1 cellular context compared by ENCODE assay signal in genomic region chr3:83011471-83011870, GRCh38.
A peak's percentile ranks its signal among the peaks of the same experiment; 100 is the strongest.
TF ChIP-seq lines count a peak whose summit lies in the region.

No MANE protein-coding gene starts in this region.

TF ChIP-seq in GM12878, 131 proteins besides CTCF, POLR2A, EP300 and RAD21 (continued from another document):
- peak in 1 of 2 experiments; percentile 63; a peak in 2 of 4 replicates for TF ChIP-seq BHLHE40 (IDR thresholded peaks at IDR 0.05; ENCODE audit: borderline replicate concordance in 1 of 2, low read depth in 2 of 2, low read length in 1 of 2)
- no peak for TF ChIP-seq NFIC (IDR thresholded peaks at IDR 0.05; ENCODE audit: low read depth, low read length)
- no peak for TF ChIP-seq MYC (IDR thresholded peaks at IDR 0.05; ENCODE audit: insufficient read depth, insufficient read length, insufficient replicate concordance, low read length, severe bottlenecking)
- no peak for TF ChIP-seq TCF3 (IDR thresholded peaks at IDR 0.05; ENCODE audit: borderline replicate concordance, insufficient read depth, low read depth, low read length)
